ENCODE assay signal across 8 cellular contexts in genomic region chr3:197949767-197950660, GRCh38. TPM values are rescaled to one million over a fixed set of nuclear protein-coding genes. Genes with fewer than 3 reads are reported as not detected.
DNase-seq lines count a peak whose midpoint lies in the region; ATAC-seq, FAIRE-seq and TF ChIP-seq lines count a peak whose summit lies in the region.

TSS of gene RPL35A (plus strand) at chr3:197950190. CDS start at chr3:197950968, 778 bp downstream.

- H3K27ac Mint-ChIP-seq in astrocyte (ENCODE audit: unreplicated experiment), result peak within 1 kb of the TSS; percentile 99

- ATAC-seq in GM18505 (IDR thresholded peaks at IDR 0.05; ENCODE audit: unreplicated experiment) (peak; percentile 86), HG02973 (IDR thresholded peaks at IDR 0.05; ENCODE audit: unreplicated experiment) (peak; percentile 86), aorta (ENCODE audit: low FRiP score) (peak; percentile 96)

- intact Hi-C loops in aorta (cut with DNase I), result loop anchor here in 1 of 2 donors (1.0 kb wide), 1 partner anchor 10 kb away; the partner anchor contains the start of gene LMLN

- H3K4me1 ChIP-seq in astrocyte (ENCODE audit: insufficient read depth, low read length) (peaks cover 38% of the 10 kb centered on the region), rectal smooth muscle tissue (ENCODE audit: control insufficient read depth, insufficient read depth, low read length) (peaks cover 7% of the 10 kb centered on the region), aorta (ENCODE audit: control insufficient read depth in 1 of 2, insufficient read depth in 2 of 2, low read length in 2 of 2) (peaks cover 0 to 4% of the 10 kb centered on the region in 2 donors)

- H3K27me3 Mint-ChIP-seq in astrocyte (ENCODE audit: low read depth, unreplicated experiment), result no peaks in the 10 kb centered on the region

- H3K79me2 ChIP-seq in astrocyte (ENCODE audit: insufficient read depth, low read length), result peaks cover 50% of the 10 kb centered on the region

- peak within 1 kb of the TSS; percentile 96 for H3K9ac ChIP-seq in astrocyte (ENCODE audit: low read length)
- peak within 1 kb of the TSS; percentile 100 for H3K9ac ChIP-seq in rectal smooth muscle tissue (ENCODE audit: low read length)

- peak; percentile 98 for DNase-seq in NCI-H2029 (lab: John Stamatoyannopoulos, UW)
- peak; percentile 71 for DNase-seq in T-helper 22 cell (ENCODE audit: low read depth)
- DNase-seq in astrocyte (ENCODE audit: low read depth), result peak; percentile 87
- DNase-seq in hepatic stellate cell (ENCODE audit: low spot score), result peak; percentile 78
- DNase-seq in aorta, result peak; percentile 91 to 94

- H3K9me3 Mint-ChIP-seq in astrocyte (ENCODE audit: unreplicated experiment), result no peaks in the 10 kb centered on the region

- peak within 1 kb of the TSS; percentile 90 for H3K4me2 ChIP-seq in astrocyte (ENCODE audit: low read length)

- no peaks in the 10 kb centered on the region for H3K9me3 ChIP-seq in astrocyte (ENCODE audit: insufficient read depth, low read depth, low read length)
- no peaks in the 10 kb centered on the region for H3K9me3 ChIP-seq in aorta (ENCODE audit: control insufficient read depth, low read length)

- peak within 1 kb of the TSS; percentile 94 for H3K27ac ChIP-seq in astrocyte (ENCODE audit: low read depth, low read length)
- H3K27ac ChIP-seq in rectal smooth muscle tissue (ENCODE audit: low read depth, low read length), result peak within 1 kb of the TSS; percentile 99
- H3K27ac ChIP-seq in aorta (ENCODE audit: low read depth in 1 of 2, low read length in 2 of 2), result peak within 1 kb of the TSS; percentile 74 to 91

- H3K4me3 Mint-ChIP-seq in astrocyte (ENCODE audit: unreplicated experiment), result peak within 1 kb of the TSS; percentile 99

- H3K36me3 Mint-ChIP-seq in astrocyte (ENCODE audit: low read depth, unreplicated experiment), result peaks cover 25% of the 10 kb centered on the region

- H3K27me3 ChIP-seq in astrocyte (ENCODE audit: insufficient read depth, low read length), result no peaks in the 10 kb centered on the region
- H3K27me3 ChIP-seq in rectal smooth muscle tissue (ENCODE audit: control insufficient read depth, insufficient read depth, low read length), result no peaks in the 10 kb centered on the region
- no peaks in the 10 kb centered on the region for H3K27me3 ChIP-seq in aorta (ENCODE audit: control insufficient read depth in 1 of 2, insufficient read depth in 2 of 2, low read length in 1 of 2)

- TF ChIP-seq POLR2A in GM18505 (IDR thresholded peaks at IDR 0.05; ENCODE audit: borderline replicate concordance, extremely low read depth, insufficient read depth, insufficient read length), result peak; percentile 99

- peak; percentile 78 for FAIRE-seq in astrocyte (lab: Jason Lieb, UNC)

- peaks cover 47% of the 10 kb centered on the region for H4K20me1 ChIP-seq in astrocyte (ENCODE audit: insufficient read depth, low read length)

- H2AFZ ChIP-seq in astrocyte (ENCODE audit: low read depth, low read length), result peak within 1 kb of the TSS; percentile 57

- H3K4me1 Mint-ChIP-seq in astrocyte (ENCODE audit: low read depth, unreplicated experiment), result peaks cover 18% of the 10 kb centered on the region

- H3K4me3 ChIP-seq in astrocyte (ENCODE audit: insufficient read depth, low read depth, low read length), result peak within 1 kb of the TSS; percentile 94
- peak within 1 kb of the TSS; percentile 99 for H3K4me3 ChIP-seq in rectal smooth muscle tissue (ENCODE audit: low read length)
- peak within 1 kb of the TSS; percentile 82 to 98 for H3K4me3 ChIP-seq in aorta (ENCODE audit: low read length in 2 of 2)

- WGBS in aorta, 2 donors, result 0 to 1% methylated on average over 37 of the region's 37 CpGs

- H3K36me3 ChIP-seq in astrocyte (ENCODE audit: insufficient read depth, low read length) (peaks cover 36% of the 10 kb centered on the region), rectal smooth muscle tissue (ENCODE audit: control insufficient read depth, insufficient read depth, low read length) (peaks cover 17% of the 10 kb centered on the region), aorta (ENCODE audit: control insufficient read depth in 1 of 2, insufficient read depth in 2 of 2, low read length in 1 of 2) (peaks cover 3 to 4% of the 10 kb centered on the region in 2 donors)

- no peak for TF ChIP-seq CTCF in astrocyte (IDR thresholded peaks at IDR 0.05; ENCODE audit: insufficient read depth, low read depth, low read length)

RNA-seq across cellular contexts. Expression of gene RPL35A, which starts in this region (rescaled TPM):
- total RNA-seq in astrocyte, result 1,013 and 1,031 TPM in 2 replicates
- 100 to 1,000 TPM; 637 to 745 TPM for total RNA-seq in aorta
- 1,000 to 10,000 TPM; 1,749 to 3,399 TPM for polyA plus RNA-seq in aorta

Comparison
In these comparisons a context has a peak if more than half of its experiments do, and no peak if none do; other contexts are left out.
1. Peak in every context shown above with its lines: DNase-seq, ATAC-seq, H3K4me3 ChIP-seq and H3K27ac ChIP-seq.